Comparison of ENCODE assay signal across 14 cellular contexts in the genomic region with DNA sequence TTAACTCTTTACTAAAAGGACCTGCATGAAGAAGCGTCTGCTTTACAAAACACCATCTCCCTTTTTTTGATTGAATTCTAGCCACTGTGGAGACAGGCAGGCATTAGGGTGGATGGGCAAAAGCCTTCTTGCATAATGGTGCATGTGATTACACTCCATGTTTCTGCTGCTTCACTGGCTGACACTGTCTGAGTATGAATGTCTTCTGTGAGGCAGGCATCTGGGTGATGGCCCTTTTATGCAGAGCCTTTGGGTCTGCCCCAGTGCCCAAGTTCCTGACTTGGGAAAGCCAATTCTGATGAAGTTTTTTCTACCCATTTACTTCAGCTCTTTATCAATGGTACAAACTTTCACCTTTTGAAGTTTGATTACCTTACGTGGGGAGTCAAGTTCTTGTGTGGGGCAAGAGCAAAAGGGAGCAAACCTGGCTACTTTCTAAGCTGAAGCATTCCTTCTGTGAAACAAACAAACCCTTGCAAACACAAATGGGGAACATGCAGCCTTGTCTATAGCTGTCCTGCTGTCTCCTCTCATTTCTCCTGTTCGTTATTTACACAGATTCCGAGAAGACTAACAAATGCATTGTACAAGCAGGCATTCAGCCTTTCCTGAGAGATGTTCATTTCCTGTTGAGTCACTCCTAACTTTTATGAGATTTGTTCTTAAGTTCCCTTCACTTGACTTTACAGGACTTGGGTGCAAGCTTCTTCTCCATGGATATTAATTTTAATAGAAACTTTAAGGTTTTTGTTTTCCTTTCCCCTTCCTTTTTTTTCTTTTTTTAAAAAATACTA.
DNase-seq lines count a peak whose midpoint lies in the region; ATAC-seq and TF ChIP-seq lines count a peak whose summit lies in the region.
"Had no signal": no experiment of that assay in that cellular context is flagged by ENCODE, and none has a peak within 500 bp of the region (broad histone marks: within the 10 kb centered on the region; RNA-seq: fewer than 3 reads in every experiment).

No MANE protein-coding gene starts in this region.

- TF ChIP-seq POLR2A in suprapubic skin (IDR thresholded peaks at IDR 0.05): no peak

- H3K4me1 Mint-ChIP-seq in mesothelial cell of epicardium: peaks cover 34% of the 10 kb centered on the region

- H3K27me3 ChIP-seq in mammary epithelial cell (ENCODE audit: insufficient read depth, low read length) (peaks cover 3% of the 10 kb centered on the region), suprapubic skin (no peaks in the 10 kb centered on the region)

- TF ChIP-seq EP300 in suprapubic skin (IDR thresholded peaks at IDR 0.05): no peak

- 95% methylated on average over 4 of the region's 4 CpGs for whole genome bisulfite sequencing in mammary epithelial cell (ENCODE audit: low coverage, missing lambda C conversion rate)
- 89% methylated on average over 4 of the region's 4 CpGs for WGBS in suprapubic skin

- H3K36me3 ChIP-seq in mammary epithelial cell (ENCODE audit: insufficient read depth, low read length) (no peaks in the 10 kb centered on the region), suprapubic skin (no peaks in the 10 kb centered on the region)

- no peak overlapping the region for H3K4me3 Mint-ChIP-seq in mesothelial cell of epicardium
- H3K4me3 Mint-ChIP-seq: activated CD8-positive, alpha-beta T cell treated with anti-CD3 and anti-CD28 coated beads for 36 hours had no signal

- ATAC-seq in GM19455 (IDR thresholded peaks at IDR 0.05; ENCODE audit: unreplicated experiment): no peak
- ATAC-seq: activated CD8-positive, alpha-beta T cell treated with anti-CD3 and anti-CD28 coated beads for 36 hours had no signal

- intact Hi-C loops in mammary epithelial cell (cut with micrococcal nuclease): no loop called here

- no peaks in the 10 kb centered on the region for H3K9me3 ChIP-seq in mammary epithelial cell (replicated peaks; ENCODE audit: insufficient read depth, low read length)
- H3K9me3 ChIP-seq in suprapubic skin: no peaks in the 10 kb centered on the region

- no peaks in the 10 kb centered on the region for H3K79me2 ChIP-seq in mammary epithelial cell (ENCODE audit: insufficient read depth, low read length)

- H3K4me3 ChIP-seq in mammary epithelial cell (replicated peaks in 1 of 3; ENCODE audit: insufficient read depth in 1 of 3, low read depth in 2 of 3, low read length in 3 of 3) (no peak overlapping the region), suprapubic skin (no peak overlapping the region)
- H3K4me3 ChIP-seq: GM23248 had no signal

- H3K4me1 ChIP-seq in mammary epithelial cell (ENCODE audit: insufficient read depth, low read length) (no peaks in the 10 kb centered on the region), suprapubic skin (no peaks in the 10 kb centered on the region)

- peaks cover 17% of the 10 kb centered on the region for H3K9me3 Mint-ChIP-seq in mesothelial cell of epicardium
- H3K9me3 Mint-ChIP-seq: activated CD8-positive, alpha-beta T cell treated with anti-CD3 and anti-CD28 coated beads for 36 hours had no signal

- in situ Hi-C loops in mammary epithelial cell (cut with MboI; ENCODE audit: low sequenced_read_pairs in 2 of 2): loop anchor here in 1 of 2 donors (25.0 kb wide), 1 partner anchor 837 kb away; no protein-coding TSS in a partner anchor

- H3K27ac ChIP-seq in mammary epithelial cell (ENCODE audit: insufficient read depth, low read depth, low read length) (no peak overlapping the region), suprapubic skin (no peak overlapping the region)
- H3K27ac ChIP-seq: GM23248 had no signal

- DNase-seq in Daoy (ENCODE audit: low read depth) (peak; percentile 15), NCI-H226 (peak; percentile 48), mammary epithelial cell (peak; percentile 37), mesothelial cell of epicardium (ENCODE audit: low spot score in 2 of 2, unreplicated experiment in 2 of 2) (no peak), activated gamma-delta T cell treated with Interleukin-2 at 50 U/mL for 16 hours (no peak), suprapubic skin (ENCODE audit: low spot score in 2 of 2) (no peak)
- no peak for DNase-seq in activated naive CD4-positive, alpha-beta T cell treated with anti-CD3 and anti-CD28 coated beads, Interleukin-2, amount 50 U/mL, for 16 hours
- DNase-seq: activated CD8-positive, alpha-beta T cell treated with anti-CD3 and anti-CD28 coated beads for 36 hours; COR-L47; GF-D8; GM23248; NCI-H2029; NCI-H524 had no signal

- H2AFZ ChIP-seq in mammary epithelial cell (ENCODE audit: low read depth, low read length): no peak overlapping the region
- H2AFZ ChIP-seq: GM23248 had no signal

- no TSS peak for BruUV-seq in mammary epithelial cell (replicated peaks; lab: Mats Ljungman, UMichigan)

- peaks cover 3% of the 10 kb centered on the region for H3K36me3 Mint-ChIP-seq in mesothelial cell of epicardium

- H3K9ac ChIP-seq in mammary epithelial cell (ENCODE audit: insufficient read depth, low read length): no peak overlapping the region
- H3K9ac ChIP-seq: GM23248 had no signal

- dilution Hi-C loops in mammary epithelial cell (cut with HindIII; ENCODE audit: low sequenced_read_pairs): no loop called here

- peak overlapping the region; percentile 27 for H3K27ac Mint-ChIP-seq in mesothelial cell of epicardium
- H3K27ac Mint-ChIP-seq: activated CD8-positive, alpha-beta T cell treated with anti-CD3 and anti-CD28 coated beads for 36 hours had no signal

- CTCF ChIA-PET in mammary epithelial cell (lab: Charles Lee; ENCODE audit: low non-redundant PET): no interaction called here

- no peak overlapping the region for H3K4me2 ChIP-seq in mammary epithelial cell (ENCODE audit: insufficient read depth, low read depth, low read length)

- no peaks in the 10 kb centered on the region for H4K20me1 ChIP-seq in mammary epithelial cell (ENCODE audit: insufficient read depth, low read length)

- no peaks in the 10 kb centered on the region for H3K27me3 Mint-ChIP-seq in mesothelial cell of epicardium (ENCODE audit: low read depth)
- H3K27me3 Mint-ChIP-seq: activated CD8-positive, alpha-beta T cell treated with anti-CD3 and anti-CD28 coated beads for 36 hours had no signal

- no peak for TF ChIP-seq CTCF in mammary epithelial cell (conservative IDR thresholded peaks at IDR 0.05 in 1 of 2, IDR thresholded peaks at IDR 0.05 in 1 of 2; ENCODE audit: extremely low read depth in 1 of 2, insufficient read depth in 1 of 2, low read depth in 1 of 2, low read length in 2 of 2)
- no peak for TF ChIP-seq CTCF in mesothelial cell of epicardium (IDR thresholded peaks at IDR 0.05; ENCODE audit: unreplicated experiment)
- no peak for TF ChIP-seq CTCF in suprapubic skin (IDR thresholded peaks at IDR 0.05)

Comparison
In these comparisons a context has a peak if more than half of its experiments do, and no peak if none do; other contexts are left out.
1. DNase-seq: peak in Daoy (single experiment), NCI-H226 (single experiment) and mammary epithelial cell (single experiment); none in mesothelial cell of epicardium (0 of 2), activated gamma-delta T cell treated with Interleukin-2 at 50 U/mL for 16 hours (single experiment), activated naive CD4-positive, alpha-beta T cell treated with anti-CD3 and anti-CD28 coated beads, Interleukin-2, amount 50 U/mL, for 16 hours (single experiment) and suprapubic skin (0 of 2).